9 cellular contexts compared by ENCODE assay signal in genomic region chr19:46537136-46538097, GRCh38. TPM values are rescaled to one million over a fixed set of nuclear protein-coding genes. Genes with fewer than 3 reads are reported as not detected.
DNase-seq lines count a peak whose midpoint lies in the region; ATAC-seq and TF ChIP-seq lines count a peak whose summit lies in the region.
"Had no signal": no experiment of that assay in that cellular context is flagged by ENCODE, and none has a peak within 500 bp of the region (broad histone marks: within the 10 kb centered on the region; RNA-seq: fewer than 3 reads in every experiment).

No MANE protein-coding gene starts in this region.

- no peak overlapping the region for H3K4me3 ChIP-seq in stomach

- TF ChIP-seq POLR2A in stomach (IDR thresholded peaks at IDR 0.05), result no peak

- 31 to 33% (median 31%) methylated on average over 18 to 19 of the region's 19 CpGs for WGBS in stomach, 5 donors

- no peaks in the 10 kb centered on the region for H3K36me3 ChIP-seq in stomach

- ATAC-seq in GM21717 (IDR thresholded peaks at IDR 0.05; ENCODE audit: unreplicated experiment), result no peak
- ATAC-seq in GM18873 (IDR thresholded peaks at IDR 0.05; ENCODE audit: low FRiP score, unreplicated experiment), result no peak

- TF ChIP-seq EP300 in stomach (IDR thresholded peaks at IDR 0.05), result no peak

- H3K9me3 ChIP-seq in stomach, result no peaks in the 10 kb centered on the region

- intact Hi-C loops in stomach (cut with DNase I; ENCODE audit: low total_unique reads), result no loop called here

- DNase-seq in D341Med (ENCODE audit: low spot score), result peak; percentile 75
- peak; percentile 23 for DNase-seq in M059J (ENCODE audit: low read depth)
- DNase-seq in activated CD4-positive, alpha-beta T cell treated with anti-CD3 and anti-CD28 coated beads, Interleukin-2, amount 50 U/mL, for 24 hours (ENCODE audit: low read depth in 1 of 2, low spot score in 1 of 2), result peak; percentile 49 to 50
- DNase-seq in effector CD4-positive, alpha-beta T cell, result peak; percentile 56
- DNase-seq in myocyte (ENCODE audit: low read depth), result peak; percentile 44
- DNase-seq in stomach, result peak; percentile 65

- no peak overlapping the region for H3K27ac ChIP-seq in stomach

- peak in 5 of 7 experiments; percentile 8 to 87 (median 84) for TF ChIP-seq CTCF in stomach (IDR thresholded peaks at IDR 0.05)

- peaks cover 0 to 1% (median 0%) of the 10 kb centered on the region in 4 donors for H3K4me1 ChIP-seq in stomach

- H3K27me3 ChIP-seq in stomach, result peaks cover 0 to 13% (median 5%) of the 10 kb centered on the region in 3 donors

RNA-seq across cellular contexts. Expression of gene PNMA8B, which starts 41.8 kb away (rescaled TPM):
- total RNA-seq in M059J (2014; rRNA removed; shearing (Covaris generic)), result 0.07 TPM in 1 of 2 replicates, not detected in the other
- 0.03 and 0.16 TPM in 2 replicates for total RNA-seq in myocyte
- 0.05 TPM for polyA plus RNA-seq in myocyte (2012)
- 1 to 10 TPM in 2 of 5 donors, under 1 TPM in 2, not detected in 1; under 0.01 to 4.1 (median 0.72) TPM for total RNA-seq in stomach
- 1 to 10 TPM in 1 of 3 donors, under 1 TPM in 2; 0.40 to 1.1 (median 0.76) TPM for polyA plus RNA-seq in stomach
- polyA plus RNA-seq: IgD-negative memory B cell had no signal

Comparison
In these comparisons a context has a peak if more than half of its experiments do, and no peak if none do; other contexts are left out.
1. DNase-seq: peak in every context shown above with its lines; median percentile 75 in D341Med; 65 in stomach; 56 in effector CD4-positive, alpha-beta T cell; 50 in activated CD4-positive, alpha-beta T cell treated with anti-CD3 and anti-CD28 coated beads, Interleukin-2, amount 50 U/mL, for 24 hours; 44 in myocyte; 23 in M059J.